ENCODE assay signal across 1 cellular context in genomic region chr2:195369217-195369587, GRCh38.
A peak's percentile ranks its signal among the peaks of the same experiment; 100 is the strongest.
TF ChIP-seq lines count a peak whose summit lies in the region.

No MANE protein-coding gene starts in this region.

TF ChIP-seq in K562, 482 proteins besides CTCF, POLR2A, EP300 and RAD21 (continued from another document and continues in another):
- TF ChIP-seq AFF1 (IDR thresholded peaks at IDR 0.05; ENCODE audit: low read depth in 1 of 2, partially characterized antibody in 2 of 2) (no peak), POLR2H (tag; IDR thresholded peaks at IDR 0.05; ENCODE audit: low read depth) (no peak), ZNF347 (CRISPR knock-in tag; IDR thresholded peaks at IDR 0.05; ENCODE audit: low read depth) (0 out of 2 replicates have a peak, but pooled peaks have one; percentile 68), KAT2B (IDR thresholded peaks at IDR 0.05; ENCODE audit: low read depth, low read length) (no peak), HIVEP1 (CRISPR knock-in tag; IDR thresholded peaks at IDR 0.05) (peak; percentile 92), KAT8 (IDR thresholded peaks at IDR 0.05; ENCODE audit: low read depth) (no peak), GTF3C2 (IDR thresholded peaks at IDR 0.05; ENCODE audit: borderline replicate concordance, extremely low read depth, insufficient read length) (no peak), PREB (CRISPR knock-in tag; IDR thresholded peaks at IDR 0.05) (no peak), RREB1 (CRISPR knock-in tag; IDR thresholded peaks at IDR 0.05) (peak; percentile 72; the same call in 1 of the 2 replicates), ZNF644 (tag; IDR thresholded peaks at IDR 0.05; ENCODE audit: low read depth) (peak; percentile 93; the same call in 1 of the 2 replicates), PHTF2 (CRISPR knock-in tag; IDR thresholded peaks at IDR 0.05) (peak; percentile 72; the same call in 1 of the 2 replicates), ZNF407 (IDR thresholded peaks at IDR 0.05; ENCODE audit: low read depth) (no peak), CHD2 (IDR thresholded peaks at IDR 0.05; ENCODE audit: low read depth, low read length) (no peak), PKNOX1 (IDR thresholded peaks at IDR 0.05) (no peak), ETV1 (tag; conservative IDR thresholded peaks at IDR 0.05; ENCODE audit: low read depth) (peak; percentile 66), JUND (IDR thresholded peaks at IDR 0.05; ENCODE audit: borderline replicate concordance, low read depth, low read length) (no peak), JUND (tag; IDR thresholded peaks at IDR 0.05; ENCODE audit: borderline replicate concordance, low read depth, low read length) (no peak), ZNF354B (CRISPR knock-in tag; IDR thresholded peaks at IDR 0.05) (peak; percentile 63; the same call in 1 of the 2 replicates), ZFP91 (CRISPR knock-in tag; IDR thresholded peaks at IDR 0.05) (no peak), PYGO2 (tag; IDR thresholded peaks at IDR 0.05) (peak; percentile 90), ZNF124 (CRISPR knock-in tag; IDR thresholded peaks at IDR 0.05) (no peak), MLX (CRISPR knock-in tag; conservative IDR thresholded peaks at IDR 0.05) (no peak), CSDE1 (IDR thresholded peaks at IDR 0.05) (no peak), PHF20 (IDR thresholded peaks at IDR 0.05; ENCODE audit: partially characterized antibody) (no peak), IFI16 (CRISPR knock-in tag; IDR thresholded peaks at IDR 0.05) (peak; percentile 87), ZNF184 (CRISPR knock-in tag; IDR thresholded peaks at IDR 0.05) (no peak), CCAR2 (IDR thresholded peaks at IDR 0.05; ENCODE audit: low read depth, low read length) (no peak), NFIX (CRISPR knock-in tag; IDR thresholded peaks at IDR 0.05; ENCODE audit: low read depth) (0 out of 2 replicates have a peak, but pooled peaks have one; percentile 41), TAL1 (IDR thresholded peaks at IDR 0.05) (no peak)
